ENCODE assay signal across 5 cellular contexts in the genomic region with DNA sequence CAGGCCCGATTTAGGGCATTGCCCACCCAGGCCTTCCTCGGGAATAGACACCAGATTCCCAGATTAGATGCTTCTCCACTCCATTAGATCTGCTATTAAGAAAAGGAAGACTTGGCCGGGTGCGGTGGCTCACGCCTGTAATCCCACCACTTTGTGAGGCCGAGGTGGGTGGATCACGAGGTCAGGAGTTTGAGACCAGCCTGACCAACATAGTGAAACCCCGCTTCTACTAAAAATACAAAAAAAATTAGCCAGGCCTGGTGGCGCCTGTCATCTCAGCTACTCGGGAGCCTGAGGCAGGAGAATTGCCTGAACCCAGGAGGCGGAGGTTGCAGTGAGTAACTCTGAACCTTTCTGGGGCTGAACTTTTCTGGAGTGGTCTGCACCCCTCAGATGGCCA. TPM values are rescaled to one million over a fixed set of nuclear protein-coding genes. Genes with fewer than 3 reads are reported as not detected.
"Had no signal": no experiment of that assay in that cellular context is flagged by ENCODE, and none has a peak within 500 bp of the region (broad histone marks: within the 10 kb centered on the region; RNA-seq: fewer than 3 reads in every experiment).

No MANE protein-coding gene starts in this region.

RNA-seq across cellular contexts. Expression of a gene that starts 28.8 kb away (rescaled TPM):
- total RNA-seq: OCI-LY7 had no signal

RNA-seq across cellular contexts. Expression of a gene that starts 47.6 kb away (rescaled TPM):
- total RNA-seq: HT-29, LHCN-M2, MCF 10A, OCI-LY7, SK-MEL-5 had no signal

RNA-seq across cellular contexts. Expression of a gene that starts 57.2 kb away (rescaled TPM):
- total RNA-seq: HT-29, OCI-LY7 had no signal
